1 cellular context compared by ENCODE assay signal in the genomic region with DNA sequence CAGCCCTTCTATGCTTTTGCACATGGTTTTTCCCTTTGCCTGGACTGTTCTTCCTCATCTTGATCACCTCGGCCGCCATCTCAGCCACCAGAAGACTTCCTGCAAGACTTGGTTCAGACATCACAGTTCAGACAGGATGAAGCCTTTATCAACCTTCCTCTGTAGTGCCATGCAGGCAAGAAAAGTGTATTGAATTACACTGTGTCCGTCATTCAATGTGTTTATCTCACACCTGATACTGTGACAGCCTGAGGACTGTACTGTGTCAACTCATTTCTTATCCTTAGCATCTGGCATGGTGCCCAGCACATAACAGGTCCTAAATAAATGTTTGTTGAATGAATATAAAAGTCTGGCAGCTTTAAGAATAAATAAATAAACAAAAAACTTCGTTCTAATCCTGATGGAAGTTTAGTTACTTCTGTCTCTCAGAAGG.
TF ChIP-seq lines count a peak whose summit lies in the region.

No MANE protein-coding gene starts in this region.

TF ChIP-seq in K562, 482 proteins besides CTCF, POLR2A, EP300 and RAD21 (continued from another document and continues in another):
- TF ChIP-seq, protein P1, sequence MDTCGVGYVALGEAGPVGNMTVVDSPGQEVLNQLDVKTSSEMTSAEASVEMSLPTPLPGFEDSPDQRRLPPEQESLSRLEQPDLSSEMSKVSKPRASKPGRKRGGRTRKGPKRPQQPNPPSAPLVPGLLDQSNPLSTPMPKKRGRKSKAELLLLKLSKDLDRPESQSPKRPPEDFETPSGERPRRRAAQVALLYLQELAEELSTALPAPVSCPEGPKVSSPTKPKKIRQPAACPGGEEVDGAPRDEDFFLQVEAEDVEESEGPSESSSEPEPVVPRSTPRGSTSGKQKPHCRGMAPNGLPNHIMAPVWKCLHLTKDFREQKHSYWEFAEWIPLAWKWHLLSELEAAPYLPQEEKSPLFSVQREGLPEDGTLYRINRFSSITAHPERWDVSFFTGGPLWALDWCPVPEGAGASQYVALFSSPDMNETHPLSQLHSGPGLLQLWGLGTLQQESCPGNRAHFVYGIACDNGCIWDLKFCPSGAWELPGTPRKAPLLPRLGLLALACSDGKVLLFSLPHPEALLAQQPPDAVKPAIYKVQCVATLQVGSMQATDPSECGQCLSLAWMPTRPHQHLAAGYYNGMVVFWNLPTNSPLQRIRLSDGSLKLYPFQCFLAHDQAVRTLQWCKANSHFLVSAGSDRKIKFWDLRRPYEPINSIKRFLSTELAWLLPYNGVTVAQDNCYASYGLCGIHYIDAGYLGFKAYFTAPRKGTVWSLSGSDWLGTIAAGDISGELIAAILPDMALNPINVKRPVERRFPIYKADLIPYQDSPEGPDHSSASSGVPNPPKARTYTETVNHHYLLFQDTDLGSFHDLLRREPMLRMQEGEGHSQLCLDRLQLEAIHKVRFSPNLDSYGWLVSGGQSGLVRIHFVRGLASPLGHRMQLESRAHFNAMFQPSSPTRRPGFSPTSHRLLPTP (IDR thresholded peaks at IDR 0.05; ENCODE audit: borderline replicate concordance, extremely low read depth, insufficient read length), result no peak
- TF ChIP-seq ZNF668 (CRISPR knock-in tag; IDR thresholded peaks at IDR 0.05) (no peak), ZNF436 (CRISPR knock-in tag; IDR thresholded peaks at IDR 0.05) (no peak), MNT (conservative IDR thresholded peaks at IDR 0.05) (0 out of 4 replicates have a peak, but pooled peaks of 1 of the 2 experiments have one; percentile 34), GMEB1 (CRISPR knock-in tag; IDR thresholded peaks at IDR 0.05) (no peak), YBX1 (IDR thresholded peaks at IDR 0.05) (no peak), SAFB2 (IDR thresholded peaks at IDR 0.05; ENCODE audit: borderline replicate concordance, low read depth, low read length, severe bottlenecking) (no peak), SNAPC5 (CRISPR knock-in tag; IDR thresholded peaks at IDR 0.05) (no peak), ZZZ3 (IDR thresholded peaks at IDR 0.05) (no peak), PHF21A (IDR thresholded peaks at IDR 0.05; ENCODE audit: borderline replicate concordance, low read depth) (no peak), POLR3A (IDR thresholded peaks at IDR 0.05; ENCODE audit: borderline replicate concordance, extremely low read depth, insufficient read depth, insufficient read length) (no peak), TSHZ1 (CRISPR knock-in tag; IDR thresholded peaks at IDR 0.05) (no peak), FOXJ3 (CRISPR knock-in tag; IDR thresholded peaks at IDR 0.05) (no peak), UBTF (IDR thresholded peaks at IDR 0.05; ENCODE audit: borderline replicate concordance in 1 of 2, low read depth in 2 of 2, low read length in 2 of 2) (no peak), BRF1 (IDR thresholded peaks at IDR 0.05; ENCODE audit: borderline replicate concordance, extremely low read depth, insufficient read length) (no peak), FIP1L1 (IDR thresholded peaks at IDR 0.05; ENCODE audit: low read depth, low read length, poor library complexity, severe bottlenecking) (no peak), CEBPB (tag; IDR thresholded peaks at IDR 0.05) (no peak), KAT7 (CRISPR knock-in tag; IDR thresholded peaks at IDR 0.05; ENCODE audit: borderline replicate concordance) (no peak), RFX1 (IDR thresholded peaks at IDR 0.05) (no peak), SNIP1 (IDR thresholded peaks at IDR 0.05; ENCODE audit: low read depth) (no peak), TEAD1 (CRISPR knock-in tag; IDR thresholded peaks at IDR 0.05) (no peak), ELF4 (CRISPR knock-in tag; IDR thresholded peaks at IDR 0.05) (no peak), ZFX (CRISPR knock-in tag; IDR thresholded peaks at IDR 0.05) (no peak), ETV1 (tag; conservative IDR thresholded peaks at IDR 0.05; ENCODE audit: low read depth) (peak; percentile 18; the same call in 1 of the 2 replicates), ZNF232 (CRISPR knock-in tag; IDR thresholded peaks at IDR 0.05) (no peak), E2F5 (CRISPR knock-in tag; IDR thresholded peaks at IDR 0.05) (no peak)
- TF ChIP-seq, protein P2, sequence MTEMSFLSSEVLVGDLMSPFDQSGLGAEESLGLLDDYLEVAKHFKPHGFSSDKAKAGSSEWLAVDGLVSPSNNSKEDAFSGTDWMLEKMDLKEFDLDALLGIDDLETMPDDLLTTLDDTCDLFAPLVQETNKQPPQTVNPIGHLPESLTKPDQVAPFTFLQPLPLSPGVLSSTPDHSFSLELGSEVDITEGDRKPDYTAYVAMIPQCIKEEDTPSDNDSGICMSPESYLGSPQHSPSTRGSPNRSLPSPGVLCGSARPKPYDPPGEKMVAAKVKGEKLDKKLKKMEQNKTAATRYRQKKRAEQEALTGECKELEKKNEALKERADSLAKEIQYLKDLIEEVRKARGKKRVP (CRISPR knock-in tag; IDR thresholded peaks at IDR 0.05), result no peak
- TF ChIP-seq, protein P3, sequence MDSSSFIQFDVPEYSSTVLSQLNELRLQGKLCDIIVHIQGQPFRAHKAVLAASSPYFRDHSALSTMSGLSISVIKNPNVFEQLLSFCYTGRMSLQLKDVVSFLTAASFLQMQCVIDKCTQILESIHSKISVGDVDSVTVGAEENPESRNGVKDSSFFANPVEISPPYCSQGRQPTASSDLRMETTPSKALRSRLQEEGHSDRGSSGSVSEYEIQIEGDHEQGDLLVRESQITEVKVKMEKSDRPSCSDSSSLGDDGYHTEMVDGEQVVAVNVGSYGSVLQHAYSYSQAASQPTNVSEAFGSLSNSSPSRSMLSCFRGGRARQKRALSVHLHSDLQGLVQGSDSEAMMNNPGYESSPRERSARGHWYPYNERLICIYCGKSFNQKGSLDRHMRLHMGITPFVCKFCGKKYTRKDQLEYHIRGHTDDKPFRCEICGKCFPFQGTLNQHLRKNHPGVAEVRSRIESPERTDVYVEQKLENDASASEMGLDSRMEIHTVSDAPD (CRISPR knock-in tag; IDR thresholded peaks at IDR 0.05), result no peak
- TF ChIP-seq, protein P4, sequence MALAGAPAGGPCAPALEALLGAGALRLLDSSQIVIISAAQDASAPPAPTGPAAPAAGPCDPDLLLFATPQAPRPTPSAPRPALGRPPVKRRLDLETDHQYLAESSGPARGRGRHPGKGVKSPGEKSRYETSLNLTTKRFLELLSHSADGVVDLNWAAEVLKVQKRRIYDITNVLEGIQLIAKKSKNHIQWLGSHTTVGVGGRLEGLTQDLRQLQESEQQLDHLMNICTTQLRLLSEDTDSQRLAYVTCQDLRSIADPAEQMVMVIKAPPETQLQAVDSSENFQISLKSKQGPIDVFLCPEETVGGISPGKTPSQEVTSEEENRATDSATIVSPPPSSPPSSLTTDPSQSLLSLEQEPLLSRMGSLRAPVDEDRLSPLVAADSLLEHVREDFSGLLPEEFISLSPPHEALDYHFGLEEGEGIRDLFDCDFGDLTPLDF (CRISPR knock-in tag; IDR thresholded peaks at IDR 0.05), result no peak
- TF ChIP-seq, protein P5, sequence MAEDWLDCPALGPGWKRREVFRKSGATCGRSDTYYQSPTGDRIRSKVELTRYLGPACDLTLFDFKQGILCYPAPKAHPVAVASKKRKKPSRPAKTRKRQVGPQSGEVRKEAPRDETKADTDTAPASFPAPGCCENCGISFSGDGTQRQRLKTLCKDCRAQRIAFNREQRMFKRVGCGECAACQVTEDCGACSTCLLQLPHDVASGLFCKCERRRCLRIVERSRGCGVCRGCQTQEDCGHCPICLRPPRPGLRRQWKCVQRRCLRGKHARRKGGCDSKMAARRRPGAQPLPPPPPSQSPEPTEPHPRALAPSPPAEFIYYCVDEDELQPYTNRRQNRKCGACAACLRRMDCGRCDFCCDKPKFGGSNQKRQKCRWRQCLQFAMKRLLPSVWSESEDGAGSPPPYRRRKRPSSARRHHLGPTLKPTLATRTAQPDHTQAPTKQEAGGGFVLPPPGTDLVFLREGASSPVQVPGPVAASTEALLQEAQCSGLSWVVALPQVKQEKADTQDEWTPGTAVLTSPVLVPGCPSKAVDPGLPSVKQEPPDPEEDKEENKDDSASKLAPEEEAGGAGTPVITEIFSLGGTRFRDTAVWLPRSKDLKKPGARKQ (CRISPR knock-in tag; IDR thresholded peaks at IDR 0.05), result no peak
- TF ChIP-seq, protein P6, sequence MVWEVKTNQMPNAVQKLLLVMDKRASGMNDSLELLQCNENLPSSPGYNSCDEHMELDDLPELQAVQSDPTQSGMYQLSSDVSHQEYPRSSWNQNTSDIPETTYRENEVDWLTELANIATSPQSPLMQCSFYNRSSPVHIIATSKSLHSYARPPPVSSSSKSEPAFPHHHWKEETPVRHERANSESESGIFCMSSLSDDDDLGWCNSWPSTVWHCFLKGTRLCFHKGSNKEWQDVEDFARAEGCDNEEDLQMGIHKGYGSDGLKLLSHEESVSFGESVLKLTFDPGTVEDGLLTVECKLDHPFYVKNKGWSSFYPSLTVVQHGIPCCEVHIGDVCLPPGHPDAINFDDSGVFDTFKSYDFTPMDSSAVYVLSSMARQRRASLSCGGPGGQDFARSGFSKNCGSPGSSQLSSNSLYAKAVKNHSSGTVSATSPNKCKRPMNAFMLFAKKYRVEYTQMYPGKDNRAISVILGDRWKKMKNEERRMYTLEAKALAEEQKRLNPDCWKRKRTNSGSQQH (CRISPR knock-in tag; IDR thresholded peaks at IDR 0.05), result no peak
- TF ChIP-seq, protein P7, sequence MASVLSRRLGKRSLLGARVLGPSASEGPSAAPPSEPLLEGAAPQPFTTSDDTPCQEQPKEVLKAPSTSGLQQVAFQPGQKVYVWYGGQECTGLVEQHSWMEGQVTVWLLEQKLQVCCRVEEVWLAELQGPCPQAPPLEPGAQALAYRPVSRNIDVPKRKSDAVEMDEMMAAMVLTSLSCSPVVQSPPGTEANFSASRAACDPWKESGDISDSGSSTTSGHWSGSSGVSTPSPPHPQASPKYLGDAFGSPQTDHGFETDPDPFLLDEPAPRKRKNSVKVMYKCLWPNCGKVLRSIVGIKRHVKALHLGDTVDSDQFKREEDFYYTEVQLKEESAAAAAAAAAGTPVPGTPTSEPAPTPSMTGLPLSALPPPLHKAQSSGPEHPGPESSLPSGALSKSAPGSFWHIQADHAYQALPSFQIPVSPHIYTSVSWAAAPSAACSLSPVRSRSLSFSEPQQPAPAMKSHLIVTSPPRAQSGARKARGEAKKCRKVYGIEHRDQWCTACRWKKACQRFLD (CRISPR knock-in tag; IDR thresholded peaks at IDR 0.05), result no peak
